Comparison of ENCODE assay signal across 11 cellular contexts in genomic region chr3:56878046-56878445, GRCh38.
DNase-seq lines count a peak whose midpoint lies in the region; ATAC-seq and TF ChIP-seq lines count a peak whose summit lies in the region.
"Had no signal": no experiment of that assay in that cellular context is flagged by ENCODE, and none has a peak within 500 bp of the region (broad histone marks: within the 10 kb centered on the region; RNA-seq: fewer than 3 reads in every experiment).

No MANE protein-coding gene starts in this region.

- H3K27me3 Mint-ChIP-seq in activated naive CD8-positive, alpha-beta T cell treated with anti-CD3 and anti-CD28 coated beads, Interleukin-2, amount 50 U/mL, for 24 hours = no peaks in the 10 kb centered on the region
- H3K27me3 Mint-ChIP-seq in naive thymus-derived CD8-positive, alpha-beta T cell = no peaks in the 10 kb centered on the region

- no peaks in the 10 kb centered on the region for H3K27me3 ChIP-seq in heart left ventricle
- H3K27me3 ChIP-seq: ascending aorta had no signal

- POLR2A ChIA-PET in naive thymus-derived CD8-positive, alpha-beta T cell (lab: Charles Lee) = interaction anchor here (0.6 to 1.2 kb wide), 3 partner anchors 13 to 77 kb away, joined by 3 read pairs; no protein-coding TSS in a partner anchor

- H3K9me3 ChIP-seq in heart left ventricle = no peaks in the 10 kb centered on the region
- H3K9me3 ChIP-seq: ascending aorta had no signal

- peak overlapping the region; percentile 61 for H3K4me3 Mint-ChIP-seq in activated naive CD8-positive, alpha-beta T cell treated with anti-CD3 and anti-CD28 coated beads, Interleukin-2, amount 50 U/mL, for 24 hours
- H3K4me3 Mint-ChIP-seq in naive thymus-derived CD8-positive, alpha-beta T cell = peak overlapping the region; percentile 28 to 84 (median 64)

- no peak for TF ChIP-seq POLR2A in heart left ventricle (IDR thresholded peaks at IDR 0.05)

- TF ChIP-seq CTCF in heart left ventricle (IDR thresholded peaks at IDR 0.05) = no peak

- intact Hi-C loops in heart left ventricle (cut with DNase I) = no loop called here
- intact Hi-C loops in cardiac septum (cut with DNase I) = loop anchor here (2.0 kb wide), 1 partner anchor 45 kb away; no protein-coding TSS in a partner anchor

- DNase-seq in heart left ventricle (peak in 4 of 5 donors; percentile 25 to 49 (median 36)), cardiac septum (ENCODE audit: low spot score) (no peak), NCI-H82 treated with DMSO at 0.1 percent for 48 hours (lab: John Stamatoyannopoulos, UW; ENCODE audit: unreplicated experiment) (no peak), medulla oblongata (ENCODE audit: extremely low spot score) (no peak)
- DNase-seq in activated naive CD8-positive, alpha-beta T cell treated with anti-CD3 and anti-CD28 coated beads, Interleukin-2, amount 50 U/mL, for 24 hours = peak; percentile 66
- peak in 8 of 10 donors; percentile 6 to 59 (median 36) for DNase-seq in naive thymus-derived CD8-positive, alpha-beta T cell

- ATAC-seq in heart left ventricle = peak in 3 of 4 donors; percentile 64 to 93 (median 79)
- peak; percentile 84 for ATAC-seq in activated naive CD8-positive, alpha-beta T cell treated with anti-CD3 and anti-CD28 coated beads, Interleukin-2, amount 50 U/mL, for 24 hours
- peak; percentile 92 to 98 for ATAC-seq in naive thymus-derived CD8-positive, alpha-beta T cell
- no peak for ATAC-seq in GM18517 (IDR thresholded peaks at IDR 0.05; ENCODE audit: unreplicated experiment)
- ATAC-seq in HG03439 (IDR thresholded peaks at IDR 0.05; ENCODE audit: unreplicated experiment) = no peak

- peaks cover 0 to 34% (median 20%) of the 10 kb centered on the region in 12 donors for H3K4me1 ChIP-seq in heart left ventricle

- no peaks in the 10 kb centered on the region for H3K9me3 Mint-ChIP-seq in activated naive CD8-positive, alpha-beta T cell treated with anti-CD3 and anti-CD28 coated beads, Interleukin-2, amount 50 U/mL, for 24 hours
- H3K9me3 Mint-ChIP-seq in naive thymus-derived CD8-positive, alpha-beta T cell = no peaks in the 10 kb centered on the region

- no peaks in the 10 kb centered on the region for H3K36me3 ChIP-seq in heart left ventricle
- H3K36me3 ChIP-seq: ascending aorta had no signal

- peak overlapping the region in 11 of 12 donors; percentile 4 to 70 (median 34) for H3K27ac ChIP-seq in heart left ventricle
- H3K27ac ChIP-seq: ascending aorta, HL-60 had no signal

- H3K27ac Mint-ChIP-seq in activated naive CD8-positive, alpha-beta T cell treated with anti-CD3 and anti-CD28 coated beads, Interleukin-2, amount 50 U/mL, for 24 hours = peak overlapping the region; percentile 97
- H3K27ac Mint-ChIP-seq in naive thymus-derived CD8-positive, alpha-beta T cell = peak overlapping the region; percentile 69 to 94 (median 92)

- 5 to 12% (median 7%) methylated on average over 7 of the region's 7 CpGs for WGBS in heart left ventricle, 4 donors

- peaks cover 93% of the 10 kb centered on the region for H3K4me1 Mint-ChIP-seq in activated naive CD8-positive, alpha-beta T cell treated with anti-CD3 and anti-CD28 coated beads, Interleukin-2, amount 50 U/mL, for 24 hours
- H3K4me1 Mint-ChIP-seq in naive thymus-derived CD8-positive, alpha-beta T cell = peaks cover 31 to 69% (median 62%) of the 10 kb centered on the region in 4 donors

- H3K36me3 Mint-ChIP-seq in activated naive CD8-positive, alpha-beta T cell treated with anti-CD3 and anti-CD28 coated beads, Interleukin-2, amount 50 U/mL, for 24 hours (ENCODE audit: low read depth) = peaks cover 17% of the 10 kb centered on the region
- peaks cover 0 to 24% (median 21%) of the 10 kb centered on the region in 3 donors for H3K36me3 Mint-ChIP-seq in naive thymus-derived CD8-positive, alpha-beta T cell

- peak overlapping the region in 1 of 12 donors; percentile 10 for H3K4me3 ChIP-seq in heart left ventricle
- H3K4me3 ChIP-seq: ascending aorta, skin epidermis had no signal

Comparison
In these comparisons a context has a peak if more than half of its experiments do, and no peak if none do; other contexts are left out.
1. DNase-seq: peak in heart left ventricle (4 of 5), activated naive CD8-positive, alpha-beta T cell treated with anti-CD3 and anti-CD28 coated beads, Interleukin-2, amount 50 U/mL, for 24 hours (single experiment) and naive thymus-derived CD8-positive, alpha-beta T cell (8 of 10); none in cardiac septum (single experiment), NCI-H82 treated with DMSO at 0.1 percent for 48 hours (single experiment) and medulla oblongata (single experiment).
2. ATAC-seq: peak in heart left ventricle (3 of 4), activated naive CD8-positive, alpha-beta T cell treated with anti-CD3 and anti-CD28 coated beads, Interleukin-2, amount 50 U/mL, for 24 hours (single experiment) and naive thymus-derived CD8-positive, alpha-beta T cell (2 of 2); none in GM18517 (single experiment) and HG03439 (single experiment).